In the genomic region with DNA sequence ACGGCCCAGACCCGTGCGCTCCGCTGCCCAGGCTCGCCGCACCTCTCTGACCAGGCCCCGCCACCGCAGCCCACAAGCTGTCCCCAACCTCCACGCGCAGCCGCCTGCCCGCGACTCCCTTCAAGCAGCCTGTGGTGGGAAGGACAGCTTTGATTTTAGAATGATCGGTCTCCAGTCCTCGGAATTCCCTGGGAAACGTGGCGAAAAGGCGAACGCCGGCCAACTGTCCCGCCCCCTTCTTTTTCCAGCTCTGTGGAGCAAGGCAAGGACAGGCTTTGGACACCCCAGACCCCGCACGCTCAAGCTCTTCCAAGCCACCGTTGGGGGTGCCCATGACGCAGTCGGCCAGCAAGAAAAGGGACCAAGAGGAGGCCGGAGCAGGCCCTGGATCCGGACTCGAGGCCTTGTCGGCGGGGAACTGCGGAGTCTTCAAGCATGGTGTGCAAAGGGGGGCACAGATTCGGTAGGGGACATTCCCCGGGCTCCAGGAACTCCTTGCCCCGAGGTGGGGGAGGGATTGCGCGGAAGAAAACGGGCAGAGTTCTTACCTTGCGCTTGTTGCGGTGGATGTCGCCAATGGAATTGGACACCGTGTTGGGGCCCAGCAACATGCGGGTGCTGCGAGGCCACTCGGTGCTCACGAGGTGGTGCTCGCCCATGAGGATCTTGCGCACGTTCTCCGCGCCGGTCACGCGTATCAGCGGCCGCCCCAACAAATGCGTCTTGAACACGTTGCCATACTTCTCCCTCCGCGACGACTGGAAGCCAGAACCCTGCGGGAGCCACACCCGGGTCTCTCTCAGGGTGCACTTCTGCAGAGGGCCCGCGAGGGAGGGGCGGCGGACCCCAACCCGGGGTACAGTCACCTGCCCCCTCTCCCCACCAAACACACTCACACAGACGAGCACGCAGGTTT, we compare ENCODE assay signal across 9 cellular contexts. TPM values are rescaled to one million over a fixed set of nuclear protein-coding genes. Genes with fewer than 3 reads are reported as not detected.
DNase-seq lines count a peak whose midpoint lies in the region; ATAC-seq and TF ChIP-seq lines count a peak whose summit lies in the region.
"Had no signal": no experiment of that assay in that cellular context is flagged by ENCODE, and none has a peak within 500 bp of the region (broad histone marks: within the 10 kb centered on the region; RNA-seq: fewer than 3 reads in every experiment).

No MANE protein-coding gene starts in this region.

- WGBS in esophagus squamous epithelium, 2 donors, result 22 to 29% methylated on average over 8 to 15 of the region's 70 CpGs
- 11 to 12% methylated on average over 67 to 70 of the region's 70 CpGs for WGBS in aorta, 2 donors

- peaks cover 12% of the 10 kb centered on the region for H3K4me1 Mint-ChIP-seq in activated naive CD8-positive, alpha-beta T cell treated with anti-CD3 and anti-CD28 coated beads, Interleukin-2, amount 10 ng/mL, durations not matched to agents 7 days and 5 days
- peaks cover 18% of the 10 kb centered on the region for H3K4me1 Mint-ChIP-seq in activated naive CD8-positive, alpha-beta T cell treated with anti-CD3 and anti-CD28 coated beads, Interleukin-2, amount 50 U/mL, for 24 hours
- peaks cover 46% of the 10 kb centered on the region for H3K4me1 Mint-ChIP-seq in nephron

- DNase-seq in activated naive CD8-positive, alpha-beta T cell treated with anti-CD3 and anti-CD28 coated beads, Interleukin-2, amount 10 ng/mL, durations not matched to agents 7 days and 5 days, result peak; percentile 34
- DNase-seq in activated naive CD8-positive, alpha-beta T cell treated with anti-CD3 and anti-CD28 coated beads, Interleukin-2, amount 50 U/mL, for 24 hours, result no peak
- DNase-seq in esophagus squamous epithelium (lab: John Stamatoyannopoulos, UW), result no peak
- peak; percentile 63 to 80 for DNase-seq in aorta
- no peak for DNase-seq in activated CD4-positive, alpha-beta T cell treated with anti-CD3 and anti-CD28 coated beads, Interleukin-2, amount 50 U/mL, for 4 hours
- DNase-seq in AG20443 (ENCODE audit: low spot score), result no peak

- POLR2A ChIA-PET in activated naive CD8-positive, alpha-beta T cell treated with anti-CD3 and anti-CD28 coated beads, Interleukin-2, amount 10 ng/mL, durations not matched to agents 7 days and 5 days (lab: Charles Lee), result no interaction called here

- intact Hi-C loops in esophagus squamous epithelium (cut with DNase I) (loop anchor here (10.0 kb wide), 1 partner anchor 539 kb away; no protein-coding TSS in a partner anchor), aorta (cut with DNase I) (loop anchor here (1.0 to 10.0 kb wide), 4 partner anchors 262 to 529 kb away; no protein-coding TSS in a partner anchor)

- H3K4me3 ChIP-seq in esophagus squamous epithelium (peak overlapping the region in 3 of 4 donors; percentile 40 to 64 (median 50)), aorta (ENCODE audit: low read length in 2 of 2) (no peak overlapping the region)

- H3K9me3 ChIP-seq in esophagus squamous epithelium, result no peaks in the 10 kb centered on the region
- no peaks in the 10 kb centered on the region for H3K9me3 ChIP-seq in aorta (ENCODE audit: control insufficient read depth, low read length)

- no peak overlapping the region for H3K4me3 Mint-ChIP-seq in activated naive CD8-positive, alpha-beta T cell treated with anti-CD3 and anti-CD28 coated beads, Interleukin-2, amount 10 ng/mL, durations not matched to agents 7 days and 5 days
- H3K4me3 Mint-ChIP-seq in activated naive CD8-positive, alpha-beta T cell treated with anti-CD3 and anti-CD28 coated beads, Interleukin-2, amount 50 U/mL, for 24 hours, result no peak overlapping the region
- H3K4me3 Mint-ChIP-seq in nephron, result peak overlapping the region; percentile 77 to 83 (median 82)

- TF ChIP-seq CTCF in esophagus squamous epithelium (IDR thresholded peaks at IDR 0.05) (no peak), nephron (IDR thresholded peaks at IDR 0.05; ENCODE audit: unreplicated experiment in 3 of 3) (no peak)

- no peaks in the 10 kb centered on the region for H3K36me3 ChIP-seq in esophagus squamous epithelium
- no peaks in the 10 kb centered on the region for H3K36me3 ChIP-seq in aorta (ENCODE audit: control insufficient read depth in 1 of 2, insufficient read depth in 2 of 2, low read length in 1 of 2)

- H3K36me3 Mint-ChIP-seq in activated naive CD8-positive, alpha-beta T cell treated with anti-CD3 and anti-CD28 coated beads, Interleukin-2, amount 10 ng/mL, durations not matched to agents 7 days and 5 days, result peaks cover 5% of the 10 kb centered on the region
- no peaks in the 10 kb centered on the region for H3K36me3 Mint-ChIP-seq in activated naive CD8-positive, alpha-beta T cell treated with anti-CD3 and anti-CD28 coated beads, Interleukin-2, amount 50 U/mL, for 24 hours (ENCODE audit: low read depth)
- H3K36me3 Mint-ChIP-seq in nephron (ENCODE audit: low read depth), result no peaks in the 10 kb centered on the region

- H3K27me3 ChIP-seq in esophagus squamous epithelium, result peaks cover 4 to 69% (median 19%) of the 10 kb centered on the region in 4 donors
- no peaks in the 10 kb centered on the region for H3K27me3 ChIP-seq in aorta (ENCODE audit: control insufficient read depth in 1 of 2, insufficient read depth in 2 of 2, low read length in 1 of 2)

- no peak for TF ChIP-seq POLR2A in esophagus squamous epithelium (IDR thresholded peaks at IDR 0.05)

- peaks cover 49% of the 10 kb centered on the region for H3K27me3 Mint-ChIP-seq in activated naive CD8-positive, alpha-beta T cell treated with anti-CD3 and anti-CD28 coated beads, Interleukin-2, amount 10 ng/mL, durations not matched to agents 7 days and 5 days
- H3K27me3 Mint-ChIP-seq in activated naive CD8-positive, alpha-beta T cell treated with anti-CD3 and anti-CD28 coated beads, Interleukin-2, amount 50 U/mL, for 24 hours, result peaks cover 47% of the 10 kb centered on the region
- H3K27me3 Mint-ChIP-seq in nephron (ENCODE audit: low read depth), result peaks cover 91% of the 10 kb centered on the region

- peaks cover 1% of the 10 kb centered on the region for H3K9me3 Mint-ChIP-seq in activated naive CD8-positive, alpha-beta T cell treated with anti-CD3 and anti-CD28 coated beads, Interleukin-2, amount 10 ng/mL, durations not matched to agents 7 days and 5 days
- H3K9me3 Mint-ChIP-seq in activated naive CD8-positive, alpha-beta T cell treated with anti-CD3 and anti-CD28 coated beads, Interleukin-2, amount 50 U/mL, for 24 hours, result no peaks in the 10 kb centered on the region
- H3K9me3 Mint-ChIP-seq in nephron, result peaks cover 4% of the 10 kb centered on the region

- H3K27ac ChIP-seq in esophagus squamous epithelium, result peak overlapping the region in 3 of 4 donors; percentile 66 to 76 (median 73)
- peak overlapping the region in 1 of 2 donors; percentile 49 for H3K27ac ChIP-seq in aorta (ENCODE audit: low read depth in 1 of 2, low read length in 2 of 2)
- H3K27ac ChIP-seq: C4-2B had no signal

- peaks cover 50 to 71% (median 59%) of the 10 kb centered on the region in 3 donors for H3K4me1 ChIP-seq in esophagus squamous epithelium
- H3K4me1 ChIP-seq in aorta (ENCODE audit: control insufficient read depth in 1 of 2, insufficient read depth in 2 of 2, low read length in 2 of 2), result no peaks in the 10 kb centered on the region

- H3K27ac Mint-ChIP-seq in activated naive CD8-positive, alpha-beta T cell treated with anti-CD3 and anti-CD28 coated beads, Interleukin-2, amount 10 ng/mL, durations not matched to agents 7 days and 5 days, result no peak overlapping the region
- no peak overlapping the region for H3K27ac Mint-ChIP-seq in activated naive CD8-positive, alpha-beta T cell treated with anti-CD3 and anti-CD28 coated beads, Interleukin-2, amount 50 U/mL, for 24 hours
- no peak overlapping the region for H3K27ac Mint-ChIP-seq in nephron

- ATAC-seq in activated naive CD8-positive, alpha-beta T cell treated with anti-CD3 and anti-CD28 coated beads, Interleukin-2, amount 10 ng/mL, durations not matched to agents 7 days and 5 days (ENCODE audit: low read depth), result no peak
- ATAC-seq in activated naive CD8-positive, alpha-beta T cell treated with anti-CD3 and anti-CD28 coated beads, Interleukin-2, amount 50 U/mL, for 24 hours, result no peak
- ATAC-seq in aorta (ENCODE audit: low FRiP score), result peak; percentile 13
- no peak for ATAC-seq in HG03521 (IDR thresholded peaks at IDR 0.05; ENCODE audit: unreplicated experiment)

RNA-seq across cellular contexts. Expression of a gene that starts 4.0 kb away (rescaled TPM):
- not detected for total RNA-seq in activated naive CD8-positive, alpha-beta T cell treated with anti-CD3 and anti-CD28 coated beads, Interleukin-2, amount 10 ng/mL, durations not matched to agents 7 days and 5 days
- total RNA-seq in esophagus squamous epithelium (1 to 10 TPM in 3 of 4 donors, under 1 TPM in 1; 0.62 to 6.7 (median 1.3) TPM), aorta (10 to 100 TPM in 1 of 2 donors, 1 to 10 TPM in 1; 8.8 to 12.9 TPM)
- 1 to 10 TPM; 1.4 to 2.0 TPM for polyA plus RNA-seq in aorta

Comparison
In these comparisons a context has a peak if more than half of its experiments do, and no peak if none do; other contexts are left out.
1. DNase-seq: peak in activated naive CD8-positive, alpha-beta T cell treated with anti-CD3 and anti-CD28 coated beads, Interleukin-2, amount 10 ng/mL, durations not matched to agents 7 days and 5 days (single experiment) and aorta (2 of 2); none in activated naive CD8-positive, alpha-beta T cell treated with anti-CD3 and anti-CD28 coated beads, Interleukin-2, amount 50 U/mL, for 24 hours (single experiment), esophagus squamous epithelium (single experiment), activated CD4-positive, alpha-beta T cell treated with anti-CD3 and anti-CD28 coated beads, Interleukin-2, amount 50 U/mL, for 4 hours (0 of 2) and AG20443 (single experiment).
2. H3K4me3 Mint-ChIP-seq: peak in nephron (3 of 3); none in activated naive CD8-positive, alpha-beta T cell treated with anti-CD3 and anti-CD28 coated beads, Interleukin-2, amount 10 ng/mL, durations not matched to agents 7 days and 5 days (single experiment) and activated naive CD8-positive, alpha-beta T cell treated with anti-CD3 and anti-CD28 coated beads, Interleukin-2, amount 50 U/mL, for 24 hours (single experiment).
3. H3K4me3 ChIP-seq: peak in esophagus squamous epithelium (3 of 4); none in aorta (0 of 2).